ENCODE assay signal across 18 cellular contexts in genomic region chr2:152284398-152284797, GRCh38. TPM values are rescaled to one million over a fixed set of nuclear protein-coding genes. Genes with fewer than 3 reads are reported as not detected.
DNase-seq lines count a peak whose midpoint lies in the region; ATAC-seq and TF ChIP-seq lines count a peak whose summit lies in the region.
"Had no signal": no experiment of that assay in that cellular context is flagged by ENCODE, and none has a peak within 500 bp of the region (broad histone marks: within the 10 kb centered on the region; RNA-seq: fewer than 3 reads in every experiment).

No MANE protein-coding gene starts in this region.

- intact Hi-C loops in colonic mucosa (cut with DNase I): no loop called here

- no peak for ATAC-seq in HG03025 (IDR thresholded peaks at IDR 0.05; ENCODE audit: low FRiP score, unreplicated experiment)
- ATAC-seq in activated naive CD8-positive, alpha-beta T cell treated with anti-CD3 and anti-CD28 coated beads, Interleukin-2, amount 50 U/mL, for 24 hours: no peak
- ATAC-seq: HepG2 had no signal

- H3K9me3 Mint-ChIP-seq in activated naive CD8-positive, alpha-beta T cell treated with anti-CD3 and anti-CD28 coated beads, Interleukin-2, amount 50 U/mL, for 24 hours: peaks cover 6% of the 10 kb centered on the region

- H3K27me3 ChIP-seq in colonic mucosa: no peaks in the 10 kb centered on the region

- no peaks in the 10 kb centered on the region for H3K27me3 Mint-ChIP-seq in activated naive CD8-positive, alpha-beta T cell treated with anti-CD3 and anti-CD28 coated beads, Interleukin-2, amount 50 U/mL, for 24 hours

- no peak overlapping the region for H3K4me3 ChIP-seq in fibroblast of mammary gland (ENCODE audit: control insufficient read depth, low read depth, low read length)
- no peak overlapping the region for H3K4me3 ChIP-seq in colonic mucosa

- no peak overlapping the region for H3K4me3 Mint-ChIP-seq in activated naive CD8-positive, alpha-beta T cell treated with anti-CD3 and anti-CD28 coated beads, Interleukin-2, amount 50 U/mL, for 24 hours
- H3K4me3 Mint-ChIP-seq: CD14-positive monocyte had no signal

- peak; percentile 18 for DNase-seq in NCI-H82 (lab: John Stamatoyannopoulos, UW)
- no peak for DNase-seq in NCI-H82 treated with DMSO at 0.1 percent for 48 hours (lab: John Stamatoyannopoulos, UW; ENCODE audit: unreplicated experiment)
- DNase-seq in NCI-H226: peak; percentile 36
- peak; percentile 13 for DNase-seq in fibroblast of mammary gland (ENCODE audit: low read depth)
- DNase-seq in stromal cell of bone marrow (ENCODE audit: low read depth): peak; percentile 11
- DNase-seq in activated naive CD8-positive, alpha-beta T cell treated with anti-CD3 and anti-CD28 coated beads, Interleukin-2, amount 50 U/mL, for 24 hours: no peak
- no peak for DNase-seq in colonic mucosa
- DNase-seq: COR-L47; DMS79; GF-D8; NCI-H1105 treated with DMSO at 0.1 percent for 48 hours; NCI-H187; NK-92 treated with Interleukin-12 subunit alpha and Interleukin-12 subunit beta, amount 100 ng/mL, for 24 hours; OCI-M1 had no signal

- H3K27ac Mint-ChIP-seq in activated naive CD8-positive, alpha-beta T cell treated with anti-CD3 and anti-CD28 coated beads, Interleukin-2, amount 50 U/mL, for 24 hours: no peak overlapping the region
- H3K27ac Mint-ChIP-seq: CD14-positive monocyte had no signal

- TF ChIP-seq CTCF in fibroblast of mammary gland (conservative IDR thresholded peaks at IDR 0.05; ENCODE audit: control insufficient read depth, insufficient read depth, low read depth, low read length): no peak
- no peak for TF ChIP-seq CTCF in colonic mucosa (IDR thresholded peaks at IDR 0.05)

- no peaks in the 10 kb centered on the region for H3K4me1 Mint-ChIP-seq in activated naive CD8-positive, alpha-beta T cell treated with anti-CD3 and anti-CD28 coated beads, Interleukin-2, amount 50 U/mL, for 24 hours
- H3K4me1 Mint-ChIP-seq: CD14-positive monocyte had no signal

- H3K9me3 ChIP-seq in colonic mucosa: no peaks in the 10 kb centered on the region

- no peaks in the 10 kb centered on the region for H3K4me1 ChIP-seq in colonic mucosa

- H3K27ac ChIP-seq in colonic mucosa: no peak overlapping the region
- H3K27ac ChIP-seq: KMS-11 had no signal

- no peak overlapping the region for H3K9ac ChIP-seq in colonic mucosa (ENCODE audit: low read depth in 2 of 2, low read length in 2 of 2)
- H3K9ac ChIP-seq: KMS-11 had no signal

- H3K36me3 Mint-ChIP-seq in activated naive CD8-positive, alpha-beta T cell treated with anti-CD3 and anti-CD28 coated beads, Interleukin-2, amount 50 U/mL, for 24 hours (ENCODE audit: low read depth): no peaks in the 10 kb centered on the region
- H3K36me3 Mint-ChIP-seq: CD14-positive monocyte had no signal

- no peaks in the 10 kb centered on the region for H3K36me3 ChIP-seq in colonic mucosa

RNA-seq across cellular contexts. Expression of gene FMNL2, which starts 50.6 kb away (rescaled TPM):
- total RNA-seq in colonic mucosa: 10 to 100 TPM; 10.6 to 17.5 TPM

Comparison
In these comparisons a context has a peak if more than half of its experiments do, and no peak if none do; other contexts are left out.
1. DNase-seq: peak in NCI-H82 (single experiment), NCI-H226 (single experiment), fibroblast of mammary gland (single experiment) and stromal cell of bone marrow (single experiment); none in NCI-H82 treated with DMSO at 0.1 percent for 48 hours (single experiment), activated naive CD8-positive, alpha-beta T cell treated with anti-CD3 and anti-CD28 coated beads, Interleukin-2, amount 50 U/mL, for 24 hours (single experiment) and colonic mucosa (single experiment).